ENCODE assay signal across 3 cellular contexts in genomic region chr2:184556639-184557038, GRCh38.
"Had no signal": no experiment of that assay in that cellular context is flagged by ENCODE, and none has a peak within 500 bp of the region (broad histone marks: within the 10 kb centered on the region; RNA-seq: fewer than 3 reads in every experiment).

No MANE protein-coding gene starts in this region.

- ATAC-seq: GM12878 had no signal

- DNase-seq: GDM1, GF-D8 had no signal

- H3K4me3 ChIP-seq: GM12878 had no signal
